ENCODE assay signal across 10 cellular contexts in genomic region chr1:151009674-151010345, GRCh38. TPM values are rescaled to one million over a fixed set of nuclear protein-coding genes. Genes with fewer than 3 reads are reported as not detected.
DNase-seq lines count a peak whose midpoint lies in the region; ATAC-seq, FAIRE-seq and TF ChIP-seq lines count a peak whose summit lies in the region.
"Had no signal": no experiment of that assay in that cellular context is flagged by ENCODE, and none has a peak within 500 bp of the region (broad histone marks: within the 10 kb centered on the region; RNA-seq: fewer than 3 reads in every experiment).

No MANE protein-coding gene starts in this region.

- POLR2A ChIA-PET in HepG2 (lab: Yijun Ruan, JAX), result no interaction called here

- H3K27ac Mint-ChIP-seq in activated naive CD4-positive, alpha-beta T cell treated with anti-CD3 and anti-CD28 coated beads for 36 hours, result no peak overlapping the region
- peak overlapping the region; percentile 98 for H3K27ac Mint-ChIP-seq in activated T-helper 17 cell treated with anti-CD3 and anti-CD28 coated beads, Interleukin-2, amount 50 U/mL, for 72 hours

- peak overlapping the region; percentile 100 for H3K27ac ChIP-seq in HepG2 (ENCODE audit: extremely low read length, insufficient read depth, low read length)
- H3K27ac ChIP-seq in tibial nerve, result peak overlapping the region; percentile 83 to 96 (median 91)

- H3K27me3 Mint-ChIP-seq in activated naive CD4-positive, alpha-beta T cell treated with anti-CD3 and anti-CD28 coated beads for 36 hours (ENCODE audit: low read depth), result no peaks in the 10 kb centered on the region
- H3K27me3 Mint-ChIP-seq in activated T-helper 17 cell treated with anti-CD3 and anti-CD28 coated beads, Interleukin-2, amount 50 U/mL, for 72 hours, result no peaks in the 10 kb centered on the region

- in situ Hi-C loops in HepG2 (cut with HindIII; ENCODE audit: extremely low pct_ligation_motif_present, low pct_unique_long_range_greater_than_20kb), result no loop called here

- H4K20me1 ChIP-seq in HepG2 (ENCODE audit: insufficient read depth, low read length), result no peaks in the 10 kb centered on the region

- peaks cover 28% of the 10 kb centered on the region for H3K79me2 ChIP-seq in HepG2 (ENCODE audit: insufficient read depth, low read length)

- no peaks in the 10 kb centered on the region for H3K9me3 Mint-ChIP-seq in activated naive CD4-positive, alpha-beta T cell treated with anti-CD3 and anti-CD28 coated beads for 36 hours
- H3K9me3 Mint-ChIP-seq in activated T-helper 17 cell treated with anti-CD3 and anti-CD28 coated beads, Interleukin-2, amount 50 U/mL, for 72 hours, result no peaks in the 10 kb centered on the region

- no TSS peak for BruUV-seq in HepG2 (replicated peaks; lab: Mats Ljungman, UMichigan)

- TF ChIP-seq RAD21 in HepG2 (CRISPR knock-in tag; IDR thresholded peaks at IDR 0.05), result no peak

- CTCF ChIA-PET in activated naive CD4-positive, alpha-beta T cell treated with anti-CD3 and anti-CD28 coated beads for 36 hours (lab: Charles Lee), result interaction anchor here (1.0 kb wide), 1 partner anchor 49 kb away, joined by 3 read pairs; the partner anchor contains the start of gene CDC42SE1
- CTCF ChIA-PET in HepG2 (lab: Yijun Ruan, JAX; ENCODE audit: low intra/inter-chr PET ratio, low total read pairs), result no interaction called here

- no peak for TF ChIP-seq EP300 in HepG2 (IDR thresholded peaks at IDR 0.05; ENCODE audit: low read depth in 2 of 2, low read length in 2 of 2)
- TF ChIP-seq EP300 in HepG2 (CRISPR knock-in tag; IDR thresholded peaks at IDR 0.05; ENCODE audit: borderline replicate concordance), result no peak
- TF ChIP-seq EP300 in tibial nerve (IDR thresholded peaks at IDR 0.05), result no peak

- H3K4me1 ChIP-seq in HepG2 (ENCODE audit: insufficient read depth, low read length) (peaks cover 78% of the 10 kb centered on the region), tibial nerve (peaks cover 0 to 75% (median 43%) of the 10 kb centered on the region in 4 donors)

- H3K4me1 Mint-ChIP-seq in activated naive CD4-positive, alpha-beta T cell treated with anti-CD3 and anti-CD28 coated beads for 36 hours (ENCODE audit: low read depth), result peaks cover 50% of the 10 kb centered on the region
- H3K4me1 Mint-ChIP-seq in activated T-helper 17 cell treated with anti-CD3 and anti-CD28 coated beads, Interleukin-2, amount 50 U/mL, for 72 hours, result peaks cover 18% of the 10 kb centered on the region

- peak overlapping the region; percentile 98 for H3K9ac ChIP-seq in HepG2 (ENCODE audit: insufficient read depth, low read depth, low read length)

- peak overlapping the region; percentile 92 for H3K4me3 Mint-ChIP-seq in activated naive CD4-positive, alpha-beta T cell treated with anti-CD3 and anti-CD28 coated beads for 36 hours
- H3K4me3 Mint-ChIP-seq in activated T-helper 17 cell treated with anti-CD3 and anti-CD28 coated beads, Interleukin-2, amount 50 U/mL, for 72 hours, result peak overlapping the region; percentile 93

- intact Hi-C loops in activated naive CD4-positive, alpha-beta T cell treated with anti-CD3 and anti-CD28 coated beads for 36 hours (cut with micrococcal nuclease), result loop anchor here (1.0 to 10.0 kb wide), 4 partner anchors 39 to 645 kb away; partner anchors contain the start of genes RPRD2 and TNFAIP8L2
- intact Hi-C loops in HepG2 (cut with micrococcal nuclease; ENCODE audit: unreplicated experiment), result loop anchor here (5.0 kb wide), 3 partner anchors 37 to 137 kb away; partner anchors contain the start of genes C1orf56, CERS2 and SEMA6C

- H2AFZ ChIP-seq in HepG2 (ENCODE audit: low read length), result no peak overlapping the region

- no peak for ATAC-seq in activated T-helper 17 cell treated with anti-CD3 and anti-CD28 coated beads, Interleukin-2, amount 50 U/mL, for 72 hours (replicated peaks)
- no peak for ATAC-seq in HepG2

- no peak for TF ChIP-seq CTCF in HepG2 (CRISPR knock-in tag; IDR thresholded peaks at IDR 0.05)
- no peak for TF ChIP-seq CTCF in tibial nerve (IDR thresholded peaks at IDR 0.05)

- H3K4me2 ChIP-seq in HepG2 (ENCODE audit: low read depth, low read length), result peak overlapping the region; percentile 93

- H3K4me3 ChIP-seq in HepG2 (replicated peaks in 1 of 3; ENCODE audit: insufficient read depth in 1 of 3, low read depth in 2 of 3, low read length in 3 of 3) (peak overlapping the region in 2 of 3 experiments; percentile 91 to 99; a peak in 3 of 6 replicates), tibial nerve (no peak overlapping the region)

- 96% methylated on average over 8 of the region's 8 CpGs for WGBS in HepG2 (ENCODE audit: low lambda C conversion rate)
- 96% methylated on average over 8 of the region's 8 CpGs for WGBS in tibial nerve, 2 donors

- peaks cover 2% of the 10 kb centered on the region for H3K36me3 Mint-ChIP-seq in activated naive CD4-positive, alpha-beta T cell treated with anti-CD3 and anti-CD28 coated beads for 36 hours (ENCODE audit: low read depth)
- H3K36me3 Mint-ChIP-seq in activated T-helper 17 cell treated with anti-CD3 and anti-CD28 coated beads, Interleukin-2, amount 50 U/mL, for 72 hours (ENCODE audit: low read depth), result peaks cover 17% of the 10 kb centered on the region

- H3K36me3 ChIP-seq in HepG2 (replicated peaks in 1 of 2; ENCODE audit: control insufficient read depth in 1 of 2, insufficient read depth in 2 of 2, low read length in 2 of 2) (no peaks in the 10 kb centered on the region), tibial nerve (no peaks in the 10 kb centered on the region)

- no peak for FAIRE-seq in HepG2 (lab: Jason Lieb, UNC)

- TF ChIP-seq POLR2A in HepG2 (IDR thresholded peaks at IDR 0.05; ENCODE audit: insufficient read depth in 1 of 2, low read depth in 2 of 2, low read length in 2 of 2), result no peak
- TF ChIP-seq POLR2A in tibial nerve (IDR thresholded peaks at IDR 0.05), result no peak

- H3K27me3 ChIP-seq in HepG2 (ENCODE audit: control insufficient read depth in 1 of 2, insufficient read depth in 2 of 2, low read length in 2 of 2) (no peaks in the 10 kb centered on the region; a peak in 1 of 5 replicates), tibial nerve (no peaks in the 10 kb centered on the region)

- DNase-seq in activated naive CD4-positive, alpha-beta T cell treated with anti-CD3 and anti-CD28 coated beads for 36 hours, result no peak
- DNase-seq in activated naive CD4-positive, alpha-beta T cell (lab: John Stamatoyannopoulos, UW), result no peak
- DNase-seq in HepG2 (ENCODE audit: low spot score) (no peak), tibial nerve (ENCODE audit: low spot score in 2 of 2) (no peak), NCI-H187 treated with DMSO at 0.1 percent for 48 hours (lab: John Stamatoyannopoulos, UW) (no peak)
- no peak for DNase-seq in stimulated activated CD4-positive, alpha-beta T cell treated with anti-CD3 and anti-CD28 coated beads, Interleukin-2, amount 100 ng/mL, for 24 hours
- no peak for DNase-seq in activated effector memory CD4-positive, alpha-beta T cell treated with anti-CD3 and anti-CD28 coated beads, Interleukin-2, amount 50 U/mL, for 16 hours
- DNase-seq: stimulated activated CD4-positive, alpha-beta T cell treated with anti-CD3 and anti-CD28 coated beads, Interleukin-4, amount 100 ng/mL, for 4 hours had no signal

- H3K9me3 ChIP-seq in HepG2 (ENCODE audit: low read length) (no peaks in the 10 kb centered on the region), tibial nerve (no peaks in the 10 kb centered on the region)

RNA-seq across cellular contexts. Expression of gene PRUNE1, which starts 1.6 kb away (rescaled TPM):
- total RNA-seq in activated naive CD4-positive, alpha-beta T cell treated with anti-CD3 and anti-CD28 coated beads for 36 hours, result 10 to 100 TPM; 13.3 to 15.9 TPM
- total RNA-seq in activated T-helper 17 cell treated with anti-CD3 and anti-CD28 coated beads, Interleukin-2, amount 50 U/mL, for 72 hours, result 10 to 100 TPM; 12.5 to 15.3 TPM
- total RNA-seq in HepG2 (2016; rRNA removed; fragmentation: Illumina TruSeq; extraction: Trizol), result 19.0 and 26.2 TPM in 2 replicates
- total RNA-seq in HepG2 (2016; cell fraction: cytosol; rRNA removed; fragmentation: Illumina TruSeq; extraction: Trizol; ENCODE audit: low read depth), result 12.5 and 13.5 TPM in 2 replicates
- total RNA-seq in HepG2 (2016; cell fraction: insoluble cytoplasmic fraction; rRNA removed; fragmentation: Illumina TruSeq; extraction: Trizol), result 18.9 and 24.2 TPM in 2 replicates
- total RNA-seq in HepG2 (2016; cell fraction: membrane; rRNA removed; fragmentation: Illumina TruSeq; extraction: Trizol), result 15.0 and 18.8 TPM in 2 replicates
- 10.4 and 11.9 TPM in 2 replicates for total RNA-seq in HepG2 (2016; cell fraction: nucleus; rRNA removed; fragmentation: Illumina TruSeq; extraction: Trizol)
- polyA plus RNA-seq in HepG2 (2011; rRNA removed), result 24.4 and 31.9 TPM in 2 replicates
- 27.4 and 28.5 TPM in 2 replicates for polyA plus RNA-seq in HepG2 (2011; cell fraction: cytosol; rRNA removed)
- polyA plus RNA-seq in HepG2 (2011; cell fraction: nucleus; rRNA removed), result 14.1 and 14.8 TPM in 2 replicates
- 15.7 and 18.3 TPM in 2 replicates for polyA plus RNA-seq in HepG2 (2012)
- 4.3 and 5.1 TPM in 2 replicates for polyA plus RNA-seq in HepG2 (2016; cell fraction: cytosol; fragmentation: Illumina TruSeq; extraction: Trizol; ENCODE audit: low read depth)
- 30.3 and 30.6 TPM in 2 replicates for polyA plus RNA-seq in HepG2 (2016; cell fraction: insoluble cytoplasmic fraction; fragmentation: Illumina TruSeq; extraction: Trizol; ENCODE audit: low read depth)
- 12.6 and 13.9 TPM in 2 replicates for polyA plus RNA-seq in HepG2 (2016; cell fraction: membrane; fragmentation: Illumina TruSeq; extraction: Trizol; ENCODE audit: low read depth)
- polyA plus RNA-seq in HepG2 (2016; cell fraction: nucleus; fragmentation: Illumina TruSeq; extraction: Trizol; ENCODE audit: insufficient read depth, low read depth), result 18.7 and 18.9 TPM in 2 replicates
- 47.8 and 51.4 TPM in 2 replicates for polyA minus RNA-seq in HepG2 (2011; rRNA and poly(A)+ RNA removed; ENCODE audit: low replicate concordance)
- polyA minus RNA-seq in HepG2 (2011; cell fraction: cytosol; rRNA and poly(A)+ RNA removed), result 18.1 and 20.1 TPM in 2 replicates
- 10.6 and 12.7 TPM in 2 replicates for polyA minus RNA-seq in HepG2 (2011; cell fraction: nucleus; rRNA and poly(A)+ RNA removed)
- total RNA-seq in tibial nerve, result 10 to 100 TPM; 22.0 to 40.4 (median 28.5) TPM

RNA-seq across cellular contexts. Expression of gene MINDY1, which starts 3.1 kb away (rescaled TPM):
- total RNA-seq in activated naive CD4-positive, alpha-beta T cell treated with anti-CD3 and anti-CD28 coated beads for 36 hours, result 10 to 100 TPM; 14.6 to 15.1 TPM
- total RNA-seq in activated T-helper 17 cell treated with anti-CD3 and anti-CD28 coated beads, Interleukin-2, amount 50 U/mL, for 72 hours, result 10 to 100 TPM; 10.9 to 22.6 TPM
- total RNA-seq in HepG2 (2016; rRNA removed; fragmentation: Illumina TruSeq; extraction: Trizol) (9.2 and 11.1 TPM in 2 replicates), tibial nerve (10 to 100 TPM; 45.5 to 63.2 (median 49.5) TPM)
- total RNA-seq in HepG2 (2016; cell fraction: cytosol; rRNA removed; fragmentation: Illumina TruSeq; extraction: Trizol; ENCODE audit: low read depth), result 1.5 and 1.9 TPM in 2 replicates
- 8.8 and 11.0 TPM in 2 replicates for total RNA-seq in HepG2 (2016; cell fraction: insoluble cytoplasmic fraction; rRNA removed; fragmentation: Illumina TruSeq; extraction: Trizol)
- total RNA-seq in HepG2 (2016; cell fraction: membrane; rRNA removed; fragmentation: Illumina TruSeq; extraction: Trizol), result 3.7 and 4.9 TPM in 2 replicates
- total RNA-seq in HepG2 (2016; cell fraction: nucleus; rRNA removed; fragmentation: Illumina TruSeq; extraction: Trizol), result 8.5 and 8.9 TPM in 2 replicates
- 15.0 and 18.0 TPM in 2 replicates for polyA plus RNA-seq in HepG2 (2011; rRNA removed)
- 7.7 and 9.4 TPM in 2 replicates for polyA plus RNA-seq in HepG2 (2011; cell fraction: cytosol; rRNA removed)
- 31.0 and 32.8 TPM in 2 replicates for polyA plus RNA-seq in HepG2 (2011; cell fraction: nucleus; rRNA removed)
- 8.2 and 9.6 TPM in 2 replicates for polyA plus RNA-seq in HepG2 (2012)
- 0.92 and 1.1 TPM in 2 replicates for polyA plus RNA-seq in HepG2 (2016; cell fraction: cytosol; fragmentation: Illumina TruSeq; extraction: Trizol; ENCODE audit: low read depth)
- polyA plus RNA-seq in HepG2 (2016; cell fraction: insoluble cytoplasmic fraction; fragmentation: Illumina TruSeq; extraction: Trizol; ENCODE audit: low read depth), result 7.1 and 9.8 TPM in 2 replicates
- 2.3 and 3.0 TPM in 2 replicates for polyA plus RNA-seq in HepG2 (2016; cell fraction: membrane; fragmentation: Illumina TruSeq; extraction: Trizol; ENCODE audit: low read depth)
- polyA plus RNA-seq in HepG2 (2016; cell fraction: nucleus; fragmentation: Illumina TruSeq; extraction: Trizol; ENCODE audit: insufficient read depth, low read depth), result 13.4 and 14.4 TPM in 2 replicates
- 24.5 and 31.9 TPM in 2 replicates for polyA minus RNA-seq in HepG2 (2011; rRNA and poly(A)+ RNA removed; ENCODE audit: low replicate concordance)
- polyA minus RNA-seq in HepG2 (2011; cell fraction: cytosol; rRNA and poly(A)+ RNA removed), result 13.3 and 14.8 TPM in 2 replicates
- 13.6 and 15.3 TPM in 2 replicates for polyA minus RNA-seq in HepG2 (2011; cell fraction: nucleus; rRNA and poly(A)+ RNA removed)

RNA-seq across cellular contexts. Expression of gene BNIPL, which starts 26.6 kb away (rescaled TPM):
- total RNA-seq in activated naive CD4-positive, alpha-beta T cell treated with anti-CD3 and anti-CD28 coated beads for 36 hours, result 1 to 10 TPM; 1.1 to 1.3 TPM
- total RNA-seq in activated T-helper 17 cell treated with anti-CD3 and anti-CD28 coated beads, Interleukin-2, amount 50 U/mL, for 72 hours, result 1 to 10 TPM; 1.4 to 4.5 TPM
- total RNA-seq in HepG2 (2016; rRNA removed; fragmentation: Illumina TruSeq; extraction: Trizol) (0.20 and 0.40 TPM in 2 replicates), tibial nerve (1 to 10 TPM in 2 of 4 donors, under 1 TPM in 1, not detected in 1; 0.22 to 2.2 (median 1.3) TPM)
- 0.10 and 0.62 TPM in 2 replicates for total RNA-seq in HepG2 (2016; cell fraction: cytosol; rRNA removed; fragmentation: Illumina TruSeq; extraction: Trizol; ENCODE audit: low read depth)
- total RNA-seq in HepG2 (2016; cell fraction: insoluble cytoplasmic fraction; rRNA removed; fragmentation: Illumina TruSeq; extraction: Trizol), result 0.19 and 0.41 TPM in 2 replicates
- 0.21 and 0.40 TPM in 2 replicates for total RNA-seq in HepG2 (2016; cell fraction: membrane; rRNA removed; fragmentation: Illumina TruSeq; extraction: Trizol)
- total RNA-seq in HepG2 (2016; cell fraction: nucleus; rRNA removed; fragmentation: Illumina TruSeq; extraction: Trizol), result 0.50 and 1.3 TPM in 2 replicates
- polyA plus RNA-seq in HepG2 (2011; rRNA removed), result 0.84 and 1.1 TPM in 2 replicates
- polyA plus RNA-seq in HepG2 (2011; cell fraction: cytosol; rRNA removed), result 0.13 and 0.17 TPM in 2 replicates
- 3.3 and 3.7 TPM in 2 replicates for polyA plus RNA-seq in HepG2 (2011; cell fraction: nucleus; rRNA removed)
- 0.52 and 0.79 TPM in 2 replicates for polyA plus RNA-seq in HepG2 (2012)
- 0.08 TPM in 2 replicates for polyA plus RNA-seq in HepG2 (2016; cell fraction: cytosol; fragmentation: Illumina TruSeq; extraction: Trizol; ENCODE audit: low read depth)
- polyA plus RNA-seq in HepG2 (2016; cell fraction: insoluble cytoplasmic fraction; fragmentation: Illumina TruSeq; extraction: Trizol; ENCODE audit: low read depth), result 0.33 TPM in 1 of 2 replicates, not detected in the other
- polyA plus RNA-seq in HepG2 (2016; cell fraction: membrane; fragmentation: Illumina TruSeq; extraction: Trizol; ENCODE audit: low read depth), result 0.05 and 0.16 TPM in 2 replicates
- polyA plus RNA-seq in HepG2 (2016; cell fraction: nucleus; fragmentation: Illumina TruSeq; extraction: Trizol; ENCODE audit: insufficient read depth, low read depth), result 1.8 and 2.4 TPM in 2 replicates
- 0.66 and 1.5 TPM in 2 replicates for polyA minus RNA-seq in HepG2 (2011; rRNA and poly(A)+ RNA removed; ENCODE audit: low replicate concordance)
- polyA minus RNA-seq in HepG2 (2011; cell fraction: cytosol; rRNA and poly(A)+ RNA removed), result 0.26 TPM in 1 of 2 replicates, not detected in the other
- polyA minus RNA-seq in HepG2 (2011; cell fraction: nucleus; rRNA and poly(A)+ RNA removed), result 1.2 and 2.1 TPM in 2 replicates
- total RNA-seq: HT1080 had no signal

RNA-seq across cellular contexts. Expression of gene ANXA9, which starts 27.7 kb away (rescaled TPM):
- not detected for total RNA-seq in activated naive CD4-positive, alpha-beta T cell treated with anti-CD3 and anti-CD28 coated beads for 36 hours
- under 1 TPM; 0.19 to 0.30 TPM for total RNA-seq in activated T-helper 17 cell treated with anti-CD3 and anti-CD28 coated beads, Interleukin-2, amount 50 U/mL, for 72 hours
- total RNA-seq in HepG2 (2016; rRNA removed; fragmentation: Illumina TruSeq; extraction: Trizol) (23.9 and 29.9 TPM in 2 replicates), tibial nerve (10 to 100 TPM in 2 of 4 donors, 1 to 10 TPM in 2; 2.1 to 12.2 (median 7.8) TPM)
- total RNA-seq in HepG2 (2016; cell fraction: cytosol; rRNA removed; fragmentation: Illumina TruSeq; extraction: Trizol; ENCODE audit: low read depth), result 23.6 and 28.6 TPM in 2 replicates
- 24.2 and 31.1 TPM in 2 replicates for total RNA-seq in HepG2 (2016; cell fraction: insoluble cytoplasmic fraction; rRNA removed; fragmentation: Illumina TruSeq; extraction: Trizol)
- 36.8 and 45.0 TPM in 2 replicates for total RNA-seq in HepG2 (2016; cell fraction: membrane; rRNA removed; fragmentation: Illumina TruSeq; extraction: Trizol)
- 13.1 and 16.4 TPM in 2 replicates for total RNA-seq in HepG2 (2016; cell fraction: nucleus; rRNA removed; fragmentation: Illumina TruSeq; extraction: Trizol)
- 13.3 and 14.3 TPM in 2 replicates for polyA plus RNA-seq in HepG2 (2011; rRNA removed)
- 13.7 and 18.5 TPM in 2 replicates for polyA plus RNA-seq in HepG2 (2011; cell fraction: cytosol; rRNA removed)
- 22.7 and 24.4 TPM in 2 replicates for polyA plus RNA-seq in HepG2 (2011; cell fraction: nucleus; rRNA removed)
- 8.0 and 10.7 TPM in 2 replicates for polyA plus RNA-seq in HepG2 (2012)
- 31.8 and 41.1 TPM in 2 replicates for polyA plus RNA-seq in HepG2 (2016; cell fraction: cytosol; fragmentation: Illumina TruSeq; extraction: Trizol; ENCODE audit: low read depth)
- 34.4 and 34.7 TPM in 2 replicates for polyA plus RNA-seq in HepG2 (2016; cell fraction: insoluble cytoplasmic fraction; fragmentation: Illumina TruSeq; extraction: Trizol; ENCODE audit: low read depth)
- 37.6 and 45.5 TPM in 2 replicates for polyA plus RNA-seq in HepG2 (2016; cell fraction: membrane; fragmentation: Illumina TruSeq; extraction: Trizol; ENCODE audit: low read depth)
- polyA plus RNA-seq in HepG2 (2016; cell fraction: nucleus; fragmentation: Illumina TruSeq; extraction: Trizol; ENCODE audit: insufficient read depth, low read depth), result 19.8 and 22.9 TPM in 2 replicates
- polyA minus RNA-seq in HepG2 (2011; rRNA and poly(A)+ RNA removed; ENCODE audit: low replicate concordance), result 6.4 and 37.2 TPM in 2 replicates
- 11.8 and 16.0 TPM in 2 replicates for polyA minus RNA-seq in HepG2 (2011; cell fraction: cytosol; rRNA and poly(A)+ RNA removed)
- 13.8 and 14.7 TPM in 2 replicates for polyA minus RNA-seq in HepG2 (2011; cell fraction: nucleus; rRNA and poly(A)+ RNA removed)

RNA-seq across cellular contexts. Expression of gene CERS2, which starts 35.2 kb away (rescaled TPM):
- 100 to 1,000 TPM; 130 to 135 TPM for total RNA-seq in activated naive CD4-positive, alpha-beta T cell treated with anti-CD3 and anti-CD28 coated beads for 36 hours
- total RNA-seq in activated T-helper 17 cell treated with anti-CD3 and anti-CD28 coated beads, Interleukin-2, amount 50 U/mL, for 72 hours, result 100 to 1,000 TPM; 114 to 212 TPM
- total RNA-seq in HepG2 (2016; rRNA removed; fragmentation: Illumina TruSeq; extraction: Trizol) (188 and 298 TPM in 2 replicates), tibial nerve (100 to 1,000 TPM; 137 to 168 (median 140) TPM)
- 172 and 174 TPM in 2 replicates for total RNA-seq in HepG2 (2016; cell fraction: cytosol; rRNA removed; fragmentation: Illumina TruSeq; extraction: Trizol; ENCODE audit: low read depth)
- total RNA-seq in HepG2 (2016; cell fraction: insoluble cytoplasmic fraction; rRNA removed; fragmentation: Illumina TruSeq; extraction: Trizol), result 172 and 303 TPM in 2 replicates
- total RNA-seq in HepG2 (2016; cell fraction: membrane; rRNA removed; fragmentation: Illumina TruSeq; extraction: Trizol), result 391 and 396 TPM in 2 replicates
- total RNA-seq in HepG2 (2016; cell fraction: nucleus; rRNA removed; fragmentation: Illumina TruSeq; extraction: Trizol), result 237 and 286 TPM in 2 replicates
- polyA plus RNA-seq in HepG2 (2011; rRNA removed), result 269 and 315 TPM in 2 replicates
- polyA plus RNA-seq in HepG2 (2011; cell fraction: cytosol; rRNA removed), result 210 and 326 TPM in 2 replicates
- 209 and 246 TPM in 2 replicates for polyA plus RNA-seq in HepG2 (2011; cell fraction: nucleus; rRNA removed)
- 202 and 241 TPM in 2 replicates for polyA plus RNA-seq in HepG2 (2012)
- polyA plus RNA-seq in HepG2 (2016; cell fraction: cytosol; fragmentation: Illumina TruSeq; extraction: Trizol; ENCODE audit: low read depth), result 183 and 188 TPM in 2 replicates
- polyA plus RNA-seq in HepG2 (2016; cell fraction: insoluble cytoplasmic fraction; fragmentation: Illumina TruSeq; extraction: Trizol; ENCODE audit: low read depth), result 211 and 221 TPM in 2 replicates
- 341 and 359 TPM in 2 replicates for polyA plus RNA-seq in HepG2 (2016; cell fraction: membrane; fragmentation: Illumina TruSeq; extraction: Trizol; ENCODE audit: low read depth)
- polyA plus RNA-seq in HepG2 (2016; cell fraction: nucleus; fragmentation: Illumina TruSeq; extraction: Trizol; ENCODE audit: insufficient read depth, low read depth), result 425 and 431 TPM in 2 replicates
- 346 and 363 TPM in 2 replicates for polyA minus RNA-seq in HepG2 (2011; rRNA and poly(A)+ RNA removed; ENCODE audit: low replicate concordance)
- polyA minus RNA-seq in HepG2 (2011; cell fraction: cytosol; rRNA and poly(A)+ RNA removed), result 145 and 155 TPM in 2 replicates
- polyA minus RNA-seq in HepG2 (2011; cell fraction: nucleus; rRNA and poly(A)+ RNA removed), result 108 and 145 TPM in 2 replicates

Comparison
In these comparisons a context has a peak if more than half of its experiments do, and no peak if none do; other contexts are left out.
1. H3K4me3 ChIP-seq: peak in HepG2 (2 of 3); none in tibial nerve (0 of 4).